Comparison of ENCODE assay signal across 35 cellular contexts in the genomic region with DNA sequence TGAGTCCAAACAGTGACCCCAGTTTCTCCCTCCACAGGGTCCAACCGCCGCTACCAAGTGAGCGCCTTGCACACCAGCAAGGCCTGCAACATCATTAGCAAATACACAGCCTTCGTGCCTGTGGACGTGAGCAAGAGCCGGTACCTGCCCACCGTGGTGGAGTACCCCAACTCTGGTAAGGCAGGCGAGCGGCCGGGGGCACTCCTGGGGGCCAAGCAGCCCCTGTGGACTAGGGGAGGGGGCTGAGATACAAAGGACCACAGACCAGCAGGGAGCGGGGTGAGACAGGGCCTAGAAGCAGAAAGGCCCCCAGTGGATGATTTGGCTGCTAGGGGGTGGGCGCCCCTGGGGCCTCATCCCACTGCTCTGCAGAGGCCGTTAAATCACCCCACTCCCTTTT. TPM values are rescaled to one million over a fixed set of nuclear protein-coding genes. Genes with fewer than 3 reads are reported as not detected.
"Had no signal": no experiment of that assay in that cellular context is flagged by ENCODE, and none has a peak within 500 bp of the region (broad histone marks: within the 10 kb centered on the region; RNA-seq: fewer than 3 reads in every experiment).

No MANE protein-coding gene starts in this region.

- H3K27ac ChIP-seq: adrenal gland, body of pancreas, brain microvascular endothelial cell, breast epithelium, VCaP had no signal

- ATAC-seq: activated CD8-positive, alpha-beta T cell treated with anti-CD3 and anti-CD28 coated beads for 36 hours; activated naive CD4-positive, alpha-beta T cell treated with anti-CD3 and anti-CD28 coated beads, Interleukin-2, amount 50 U/mL, for 72 hours; activated T-cell treated with anti-CD3 and anti-CD28 coated beads, Interleukin-2, amount 50 U/mL, for 4 hours; activated T-cell treated with anti-CD3 and anti-CD28 coated beads, Interleukin-2, amount 50 U/mL, for 72 hours; activated T-helper 17 cell treated with anti-CD3 and anti-CD28 coated beads, Interleukin-2, amount 50 U/mL, for 72 hours; body of pancreas had no signal

- FAIRE-seq: astrocyte, TTC549 had no signal

- H3K36me3 ChIP-seq: adrenal gland, brain microvascular endothelial cell, breast epithelium had no signal

- H3K9me3 ChIP-seq: adrenal gland, breast epithelium had no signal

- H3K4me3 ChIP-seq: adrenal gland, body of pancreas, breast epithelium had no signal

- H3K4me1 ChIP-seq: body of pancreas, breast epithelium had no signal

- H3K27me3 ChIP-seq: adrenal gland, body of pancreas, breast epithelium had no signal

- DNase-seq: activated B cell treated with CpG ODN at 0.5 μM for 24 hours; activated CD4-positive, alpha-beta memory T cell treated with anti-CD3 and anti-CD28 coated beads for 36 hours; activated CD4-positive, alpha-beta T cell treated with anti-CD3 and anti-CD28 coated beads for 4 hours; activated CD4-positive, alpha-beta T cell treated with anti-CD3 and anti-CD28 coated beads, Interleukin-2, amount 10 ng/mL, durations not matched to agents 24 days and 14 days; activated CD4-positive, alpha-beta T cell treated with anti-CD3 and anti-CD28 coated beads, Interleukin-2, amount 50 U/mL, for 1 hour; activated CD4-positive, alpha-beta T cell treated with anti-CD3 and anti-CD28 coated beads, Interleukin-2, amount 50 U/mL, for 4 hours; activated CD4-positive, CD25-positive, alpha-beta regulatory T cell treated with anti-CD3 and anti-CD28 coated beads, Interleukin-2, amount 50 U/mL, for 72 hours; activated CD8-positive, alpha-beta memory T cell treated with anti-CD3 and anti-CD28 coated beads, Interleukin-2, amount 50 U/mL, for 4 hours; activated CD8-positive, alpha-beta T cell treated with anti-CD3 and anti-CD28 coated beads for 36 hours; activated gamma-delta T cell treated with Interleukin-2 at 50 U/mL for 16 hours; activated naive CD4-positive, alpha-beta T cell; activated naive CD4-positive, alpha-beta T cell treated with anti-CD3 and anti-CD28 coated beads for 36 hours; activated naive CD4-positive, alpha-beta T cell treated with anti-CD3 and anti-CD28 coated beads, Interleukin-2, amount 50 U/mL, for 16 hours; activated naive CD8-positive, alpha-beta T cell treated with anti-CD3 and anti-CD28 coated beads for 36 hours; activated T-cell treated with anti-CD3 and anti-CD28 coated beads for 4 hours; activated T-cell treated with anti-CD3 and anti-CD28 coated beads, Interleukin-2, amount 50 U/mL, for 1 hour; activated T-cell treated with anti-CD3 and anti-CD28 coated beads, Interleukin-2, amount 50 U/mL, for 4 hours; activated T-cell treated with anti-CD3 and anti-CD28 coated beads, Interleukin-2, amount 50 U/mL, for 72 hours; adrenal gland; amniotic stem cell; body of pancreas; brain microvascular endothelial cell; central memory CD4-positive, alpha-beta T cell; T-helper 1 cell; T-helper 2 cell; T-helper 9 cell had no signal

RNA-seq across cellular contexts. Expression of a gene that starts 54.7 kb away (rescaled TPM):
- total RNA-seq: activated B cell treated with CpG ODN at 0.5 μM for 24 hours; activated CD4-positive, alpha-beta memory T cell treated with anti-CD3 and anti-CD28 coated beads for 36 hours; activated CD4-positive, alpha-beta T cell treated with anti-CD3 and anti-CD28 coated beads, Interleukin-2, amount 10 ng/mL, durations not matched to agents 24 days and 14 days; activated CD8-positive, alpha-beta memory T cell treated with anti-CD3 and anti-CD28 coated beads for 36 hours; activated CD8-positive, alpha-beta T cell treated with anti-CD3 and anti-CD28 coated beads for 36 hours; activated naive CD4-positive, alpha-beta T cell treated with anti-CD3 and anti-CD28 coated beads for 36 hours; activated T-cell treated with anti-CD3 and anti-CD28 coated beads, Interleukin-2, amount 50 U/mL, for 4 hours; aorta; astrocyte; body of pancreas; cardiac septum had no signal
- polyA plus RNA-seq: aorta had no signal
